ENCODE assay signal across 3 cellular contexts in genomic region chr5:113003763-113004162, GRCh38.
TF ChIP-seq lines count a peak whose summit lies in the region.

No MANE protein-coding gene starts in this region.

TF ChIP-seq in HCT116, 20 proteins besides CTCF, POLR2A, EP300 and RAD21:
- TF ChIP-seq POLR2AphosphoS5 (IDR thresholded peaks at IDR 0.05; ENCODE audit: low read depth, low read length) (no peak), SRF (IDR thresholded peaks at IDR 0.05; ENCODE audit: low read depth) (no peak), REST (IDR thresholded peaks at IDR 0.05; ENCODE audit: low read depth) (no peak), SIN3A (IDR thresholded peaks at IDR 0.05; ENCODE audit: low read depth) (no peak), JUND (IDR thresholded peaks at IDR 0.05) (no peak), EZH2 (IDR thresholded peaks at IDR 0.05) (no peak), YY1 (IDR thresholded peaks at IDR 0.05; ENCODE audit: extremely low read depth, insufficient replicate concordance, low read depth, low read length) (no peak), ATF3 (IDR thresholded peaks at IDR 0.05) (no peak), ELF1 (IDR thresholded peaks at IDR 0.05; ENCODE audit: borderline replicate concordance, low read depth) (no peak), SP1 (IDR thresholded peaks at IDR 0.05; ENCODE audit: low read depth) (no peak), CEBPB (IDR thresholded peaks at IDR 0.05; ENCODE audit: low read depth) (no peak), ZNF274 (IDR thresholded peaks at IDR 0.05; ENCODE audit: low read depth, low read length) (no peak), TCF7L2 (IDR thresholded peaks at IDR 0.05; ENCODE audit: borderline replicate concordance, extremely low read depth, insufficient read depth, insufficient read length) (no peak)
TF ChIP-seq in HCT116: peak in this region for 0.

TF ChIP-seq in SK-N-SH, 30 proteins besides CTCF, POLR2A, EP300 and RAD21:
- TF ChIP-seq RFX5 (IDR thresholded peaks at IDR 0.05; ENCODE audit: low read length) (no peak), TCF12 (IDR thresholded peaks at IDR 0.05) (no peak), JUND (IDR thresholded peaks at IDR 0.05) (no peak), MEF2A (IDR thresholded peaks at IDR 0.05; ENCODE audit: borderline replicate concordance, low read depth) (no peak), IRF3 (IDR thresholded peaks at IDR 0.05; ENCODE audit: low read depth, low read length) (no peak), GATA2 (CRISPR knock-in tag; IDR thresholded peaks at IDR 0.05) (no peak), FOSL2 (IDR thresholded peaks at IDR 0.05; ENCODE audit: borderline replicate concordance, low read depth) (no peak), FOXM1 (IDR thresholded peaks at IDR 0.05; ENCODE audit: low read depth) (no peak), NRF1 (IDR thresholded peaks at IDR 0.05; ENCODE audit: low read depth, low read length) (no peak), FOXJ3 (CRISPR knock-in tag; IDR thresholded peaks at IDR 0.05) (no peak), YY1 (IDR thresholded peaks at IDR 0.05; ENCODE audit: low read depth) (no peak), PBX3 (IDR thresholded peaks at IDR 0.05) (no peak), POLR2AphosphoS5 (IDR thresholded peaks at IDR 0.05; ENCODE audit: low read depth, low read length) (no peak), SMC3 (IDR thresholded peaks at IDR 0.05; ENCODE audit: low read depth, low read length) (no peak), MAX (IDR thresholded peaks at IDR 0.05; ENCODE audit: low read depth) (no peak), ELF1 (IDR thresholded peaks at IDR 0.05) (no peak), EZH2phosphoT487 (IDR thresholded peaks at IDR 0.05; ENCODE audit: borderline replicate concordance, low read depth) (no peak), SIN3A (IDR thresholded peaks at IDR 0.05; ENCODE audit: borderline replicate concordance, low read depth, low read length) (no peak), MXI1 (IDR thresholded peaks at IDR 0.05; ENCODE audit: low read depth, low read length) (no peak), REST (IDR thresholded peaks at IDR 0.05; ENCODE audit: low read depth, low read length) (no peak)

TF ChIP-seq in K562, 482 proteins besides CTCF, POLR2A, EP300 and RAD21:
- peak; percentile 88 for TF ChIP-seq MAFK (IDR thresholded peaks at IDR 0.05; ENCODE audit: low read length)
- no peak for TF ChIP-seq SRSF9 (IDR thresholded peaks at IDR 0.05; ENCODE audit: borderline replicate concordance, low read depth, low read length)
- peak; percentile 75 for TF ChIP-seq MAFG (tag; conservative IDR thresholded peaks at IDR 0.05)
- TF ChIP-seq NCOA4 (IDR thresholded peaks at IDR 0.05; ENCODE audit: partially characterized antibody) = no peak
- no peak for TF ChIP-seq NFIC (IDR thresholded peaks at IDR 0.05)
- no peak for TF ChIP-seq KDM4B (IDR thresholded peaks at IDR 0.05; ENCODE audit: borderline replicate concordance in 2 of 2, low read depth in 1 of 2)
- TF ChIP-seq FIP1L1 (IDR thresholded peaks at IDR 0.05; ENCODE audit: low read depth, low read length, poor library complexity, severe bottlenecking) = no peak
- peak; percentile 89 for TF ChIP-seq MAFF (IDR thresholded peaks at IDR 0.05; ENCODE audit: low read length)
- no peak for TF ChIP-seq ZBTB40 (IDR thresholded peaks at IDR 0.05)
- no peak for TF ChIP-seq ZBTB40 (CRISPR knock-in tag; IDR thresholded peaks at IDR 0.05)
- peak; percentile 79 for TF ChIP-seq ZNF316 (IDR thresholded peaks at IDR 0.05)
- no peak for TF ChIP-seq THAP7 (CRISPR knock-in tag; IDR thresholded peaks at IDR 0.05)
- TF ChIP-seq C11orf30 (IDR thresholded peaks at IDR 0.05; ENCODE audit: low read depth) = peak; percentile 73
- no peak for TF ChIP-seq PREB (CRISPR knock-in tag; IDR thresholded peaks at IDR 0.05)
- no peak for TF ChIP-seq MAX (CRISPR knock-in tag; IDR thresholded peaks at IDR 0.05)
TF ChIP-seq in K562: peak in this region for 5.
